14 cellular contexts compared by ENCODE assay signal in the genomic region with DNA sequence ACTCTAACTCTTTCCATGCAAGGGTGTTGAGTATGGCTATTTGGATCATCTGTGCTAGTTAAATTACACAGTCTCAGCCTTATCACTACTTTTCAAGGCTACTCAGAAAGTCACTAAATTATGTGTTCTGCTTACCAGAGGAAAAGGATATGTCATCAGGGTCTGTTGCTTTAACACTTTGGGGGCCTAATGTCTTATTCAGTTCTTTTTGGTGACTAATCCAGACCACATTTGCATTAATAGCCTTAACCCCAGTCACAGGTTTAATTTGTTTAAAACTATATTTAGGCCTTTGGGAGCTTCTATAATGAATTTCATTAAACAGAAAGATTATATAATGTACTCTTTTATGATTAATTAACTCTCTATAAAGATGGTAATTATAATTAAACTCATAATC.
DNase-seq lines count a peak whose midpoint lies in the region; ATAC-seq lines count a peak whose summit lies in the region.
"Had no signal": no experiment of that assay in that cellular context is flagged by ENCODE, and none has a peak within 500 bp of the region (broad histone marks: within the 10 kb centered on the region; RNA-seq: fewer than 3 reads in every experiment).

No MANE protein-coding gene starts in this region.

- H3K9me3 ChIP-seq in muscle layer of colon (ENCODE audit: low read length), result no peaks in the 10 kb centered on the region

- peak; percentile 12 for DNase-seq in NCI-H526 treated with DMSO at 0.1 percent for 48 hours (lab: John Stamatoyannopoulos, UW)
- no peak for DNase-seq in NCI-H526 (lab: John Stamatoyannopoulos, UW)
- peak; percentile 14 for DNase-seq in amniotic epithelial cell (ENCODE audit: low read depth)
- no peak for DNase-seq in H7
- DNase-seq in activated CD8-positive, alpha-beta memory T cell treated with anti-CD3 and anti-CD28 coated beads, Interleukin-2, amount 50 U/mL, for 4 hours, result no peak
- DNase-seq: COR-L47, NCI-H1048, NCI-H2227 treated with DMSO at 0.1 percent for 48 hours had no signal

- H3K27ac ChIP-seq in muscle layer of colon (ENCODE audit: low read depth, low read length), result peak overlapping the region; percentile 23
- H3K27ac ChIP-seq: 22Rv1, C4-2B had no signal

- no peak for ATAC-seq in GM21360 (IDR thresholded peaks at IDR 0.05; ENCODE audit: unreplicated experiment)
- ATAC-seq in HG03520 (IDR thresholded peaks at IDR 0.05; ENCODE audit: unreplicated experiment), result no peak
- ATAC-seq: K562 had no signal

- no peak overlapping the region for H3K9ac ChIP-seq in muscle layer of colon (ENCODE audit: low read length)

- H3K4me1 ChIP-seq in muscle layer of colon (ENCODE audit: insufficient read depth, low read length), result peaks cover 7% of the 10 kb centered on the region

- H3K27me3 ChIP-seq in muscle layer of colon (ENCODE audit: control insufficient read depth in 1 of 2, insufficient read depth in 2 of 2, low read length in 2 of 2) (no peaks in the 10 kb centered on the region), H7 (ENCODE audit: control insufficient read depth, insufficient read depth, low read length) (no peaks in the 10 kb centered on the region)

- H3K36me3 ChIP-seq in muscle layer of colon (ENCODE audit: insufficient read depth, low read length) (no peaks in the 10 kb centered on the region), H7 (replicated peaks; ENCODE audit: control insufficient read depth, insufficient read depth, low read length) (no peaks in the 10 kb centered on the region)

- H3K4me3 ChIP-seq in muscle layer of colon (ENCODE audit: low read depth in 1 of 2, low read length in 2 of 2), result no peak overlapping the region
- no peak overlapping the region for H3K4me3 ChIP-seq in H7 (ENCODE audit: insufficient read depth, low read depth, low read length)
- H3K4me3 ChIP-seq: K562 had no signal

Comparison
In these comparisons a context has a peak if more than half of its experiments do, and no peak if none do; other contexts are left out.
1. DNase-seq: peak in NCI-H526 treated with DMSO at 0.1 percent for 48 hours (single experiment) and amniotic epithelial cell (single experiment); none in NCI-H526 (0 of 2), H7 (single experiment) and activated CD8-positive, alpha-beta memory T cell treated with anti-CD3 and anti-CD28 coated beads, Interleukin-2, amount 50 U/mL, for 4 hours (single experiment).